ENCODE assay signal across 28 cellular contexts in the genomic region with DNA sequence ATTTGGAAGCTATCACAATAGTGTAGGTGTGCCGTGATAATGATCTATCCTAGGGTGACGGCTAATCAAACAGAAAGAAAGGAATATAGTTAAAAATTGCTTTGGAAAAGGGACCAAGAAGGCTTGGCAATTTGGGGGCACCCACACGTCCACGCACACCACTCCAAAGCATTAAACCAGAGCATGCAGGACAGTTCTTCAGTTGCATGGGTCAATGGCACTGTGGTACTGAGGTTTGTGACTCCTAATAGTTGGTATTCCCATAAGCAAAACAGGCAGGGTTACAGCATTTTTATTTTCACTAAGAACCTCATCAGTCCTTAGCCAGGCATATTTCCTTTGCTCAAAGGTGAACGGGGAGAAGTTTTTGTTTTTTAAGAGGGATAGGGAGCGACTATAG.
"Had no signal": no experiment of that assay in that cellular context is flagged by ENCODE, and none has a peak within 500 bp of the region (broad histone marks: within the 10 kb centered on the region; RNA-seq: fewer than 3 reads in every experiment).

No MANE protein-coding gene starts in this region.

- H3K4me2 ChIP-seq: KMS-11, PC-9, SK-N-SH had no signal

- H3K9ac ChIP-seq: KMS-11, SK-N-SH had no signal

- DNase-seq: Karpas-422, MM.1S, MV-4-11, NCI-H1092, NCI-H1105, NCI-H1417 treated with DMSO at 0.1 percent for 48 hours, NCI-H1436 treated with DMSO at 0.1 percent for 48 hours, NCI-H1694 treated with DMSO at 0.1 percent for 48 hours, NCI-H187 treated with DMSO at 0.1 percent for 48 hours, NCI-H2029, NCI-H2171 treated with DMSO at 0.1 percent for 48 hours, NCI-H2227 treated with DMSO at 0.1 percent for 48 hours, NCI-H345, NCI-H446, NCI-H524, NCI-H526, NCI-H774, PC-9, SHP77, SK-N-SH, SW 1271, T-helper 1 cell had no signal

- H3K4me1 ChIP-seq: SJSA1 had no signal

- H3K27ac ChIP-seq: KMS-11, PC-9, RWPE1, SJSA1 had no signal

- H2AFZ ChIP-seq: PC-9 had no signal

- H3K4me3 ChIP-seq: PC-9, SJSA1 had no signal

- H3K27me3 ChIP-seq: SJSA1 had no signal

- H3K9me3 ChIP-seq: SJSA1, SK-N-SH had no signal

- ATAC-seq: Panc1, Right ventricle myocardium inferior had no signal

- H3K36me3 ChIP-seq: SJSA1 had no signal

- FAIRE-seq: RCC 7860 had no signal
